In the genomic region with DNA sequence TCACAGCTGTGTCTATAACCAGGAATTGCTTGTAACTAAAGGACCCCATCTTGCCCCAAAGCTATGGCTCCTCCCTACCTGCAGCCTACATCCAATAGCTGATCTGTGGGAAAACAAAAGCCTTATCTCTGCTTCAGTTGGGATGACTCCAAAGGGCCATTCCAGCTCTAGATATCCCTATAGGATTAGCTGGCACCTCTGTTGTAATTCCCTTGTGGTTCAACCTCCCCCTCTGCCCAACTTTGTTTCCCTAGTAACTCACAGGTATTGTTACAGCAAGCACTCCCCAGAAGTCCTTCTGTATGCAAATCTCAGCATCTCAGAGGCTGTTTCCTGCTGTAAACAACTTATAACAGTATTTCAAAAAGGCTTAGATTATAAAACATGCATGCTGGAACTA, we compare ENCODE assay signal across 19 cellular contexts.
DNase-seq lines count a peak whose midpoint lies in the region; FAIRE-seq and TF ChIP-seq lines count a peak whose summit lies in the region.
"Had no signal": no experiment of that assay in that cellular context is flagged by ENCODE, and none has a peak within 500 bp of the region (broad histone marks: within the 10 kb centered on the region; RNA-seq: fewer than 3 reads in every experiment).

No MANE protein-coding gene starts in this region.

- no peak overlapping the region for H4K91ac ChIP-seq in H1 (replicated peaks; ENCODE audit: insufficient read length, low read length)

- no peak for FAIRE-seq in H1 (lab: Jason Lieb, UNC)
- FAIRE-seq: A204.1, K562 had no signal

- H2AK5ac ChIP-seq in H1 (ENCODE audit: low read depth, low read length) (no peak overlapping the region), mesendoderm (ENCODE audit: low read length) (no peak overlapping the region)

- H3K4me2 ChIP-seq in H1 (ENCODE audit: insufficient read depth in 1 of 2, low read depth in 2 of 2, low read length in 2 of 2), result no peak overlapping the region
- H3K4me2 ChIP-seq in mesendoderm (ENCODE audit: low read length), result no peak overlapping the region

- H3K79me1 ChIP-seq in H1 (ENCODE audit: low read depth, low read length), result no peaks in the 10 kb centered on the region
- no peaks in the 10 kb centered on the region for H3K79me1 ChIP-seq in mesendoderm (ENCODE audit: low read length)

- H3K23ac ChIP-seq in H1 (ENCODE audit: insufficient read length) (no peak overlapping the region), mesendoderm (ENCODE audit: low read length) (no peak overlapping the region)

- TF ChIP-seq RAD21 in H1 (IDR thresholded peaks at IDR 0.05 in 1 of 2, conservative IDR thresholded peaks at IDR 0.05 in 1 of 2; ENCODE audit: low read depth in 2 of 2, low read length in 2 of 2), result no peak

- no peak for TF ChIP-seq EP300 in H1 (IDR thresholded peaks at IDR 0.05; ENCODE audit: borderline replicate concordance in 1 of 2, low read depth in 2 of 2, low read length in 2 of 2)

- no peaks in the 10 kb centered on the region for H3K27me3 ChIP-seq in H1 (replicated peaks in 1 of 4; ENCODE audit: control insufficient read depth in 3 of 4, extremely low read depth in 1 of 4, insufficient read depth in 3 of 4, low read length in 3 of 4)
- no peaks in the 10 kb centered on the region for H3K27me3 ChIP-seq in mesendoderm (ENCODE audit: insufficient read depth, low read length, poor library complexity)
- H3K27me3 ChIP-seq: BE2C had no signal

- no peaks in the 10 kb centered on the region for H3K23me2 ChIP-seq in H1 (ENCODE audit: low read depth, low read length)

- peaks cover 0 to 2% (median 0%) of the 10 kb centered on the region in 4 experiments; a peak in 2 of 7 replicates for H3K4me1 ChIP-seq in H1 (replicated peaks in 1 of 4; ENCODE audit: control insufficient read depth in 3 of 4, insufficient read depth in 4 of 4, low read length in 3 of 4)
- H3K4me1 ChIP-seq in mesendoderm (ENCODE audit: control insufficient read depth, low read depth, low read length), result no peaks in the 10 kb centered on the region
- H3K4me1 ChIP-seq: BE2C, HAP-1 had no signal

- H3K4me3 ChIP-seq in H1 (ENCODE audit: extremely low read depth in 1 of 4, insufficient read depth in 2 of 4, low read depth in 3 of 4, low read length in 4 of 4), result no peak overlapping the region
- no peak overlapping the region for H3K4me3 ChIP-seq in mesendoderm (ENCODE audit: low read length)
- H3K4me3 ChIP-seq: HAP-1, K562 had no signal

- no peak for TF ChIP-seq CTCF in H1 (IDR thresholded peaks at IDR 0.05; ENCODE audit: control extremely low read depth in 1 of 3, insufficient read depth in 1 of 3, low read depth in 1 of 3, low read length in 3 of 3)

- H3K27ac ChIP-seq in H1 (ENCODE audit: low read depth, low read length), result no peak overlapping the region; the same call in 1 of the 2 replicates
- H3K27ac ChIP-seq in mesendoderm (ENCODE audit: low read depth, low read length), result no peak overlapping the region

- no peak overlapping the region for H2BK20ac ChIP-seq in H1 (ENCODE audit: low read length)

- CTCF ChIA-PET in H1 (lab: Charles Lee; ENCODE audit: partially characterized antibody), result no interaction called here

- H3K4ac ChIP-seq in H1 (replicated peaks; ENCODE audit: insufficient read length, low read depth, low read length) (no peak overlapping the region), mesendoderm (ENCODE audit: low read depth, low read length) (no peak overlapping the region)

- DNase-seq in NCI-H526 (lab: John Stamatoyannopoulos, UW), result peak; percentile 32 to 39
- DNase-seq in H1 (ENCODE audit: low read depth in 1 of 2, low spot score in 2 of 2), result no peak
- peak; percentile 84 for DNase-seq in mesendoderm
- DNase-seq in DMS 273 (lab: John Stamatoyannopoulos, UW; ENCODE audit: unreplicated experiment), result no peak
- no peak for DNase-seq in HT-29 (ENCODE audit: low spot score)
- no peak for DNase-seq in activated CD4-positive, alpha-beta T cell treated with anti-CD3 and anti-CD28 coated beads for 4 hours
- DNase-seq: ACHN; BE2C; C1 segment of cervical spinal cord; CD4-positive, CD25-positive, alpha-beta regulatory T cell; CD8-positive, alpha-beta memory T cell; COR-L47; DMS153; DMS79 treated with DMSO at 0.1 percent for 48 hours; GF-D8; IMR-90 had no signal

- no peaks in the 10 kb centered on the region for H4K20me1 ChIP-seq in H1 (replicated peaks in 1 of 2; ENCODE audit: control insufficient read depth in 1 of 2, insufficient read depth in 2 of 2, low read length in 2 of 2)

- H2BK5ac ChIP-seq in H1 (ENCODE audit: low read depth, low read length) (no peak overlapping the region), mesendoderm (ENCODE audit: low read length) (no peak overlapping the region)

- H3K9ac ChIP-seq in H1 (replicated peaks in 1 of 4; ENCODE audit: extremely low read depth in 1 of 4, low read depth in 3 of 4, low read length in 3 of 4), result no peak overlapping the region
- no peak overlapping the region for H3K9ac ChIP-seq in mesendoderm (ENCODE audit: low read length)

- H3K36me3 ChIP-seq in H1 (ENCODE audit: control insufficient read depth in 2 of 4, insufficient read depth in 4 of 4, low read length in 3 of 4) (no peaks in the 10 kb centered on the region), mesendoderm (ENCODE audit: control insufficient read depth, insufficient read depth, low read length) (no peaks in the 10 kb centered on the region)
- H3K36me3 ChIP-seq: BE2C, HAP-1 had no signal

- H3K9me3 ChIP-seq in H1 (ENCODE audit: insufficient read depth in 2 of 2, low read depth in 1 of 2, low read length in 1 of 2), result no peaks in the 10 kb centered on the region
- H3K9me3 ChIP-seq: BE2C, HAP-1 had no signal

- peak overlapping the region; percentile 36; the same call in 1 of the 2 replicates for H2AFZ ChIP-seq in H1 (ENCODE audit: low read length)

- H3K14ac ChIP-seq in H1 (ENCODE audit: insufficient read length), result no peak overlapping the region

- no peak overlapping the region for H4K8ac ChIP-seq in H1 (ENCODE audit: extremely low read depth, insufficient read depth, low read length)
- H4K8ac ChIP-seq in mesendoderm (ENCODE audit: low read depth, low read length), result no peak overlapping the region

- H4K5ac ChIP-seq in H1 (ENCODE audit: insufficient read length, low read depth, low read length), result no peak overlapping the region
- no peak overlapping the region for H4K5ac ChIP-seq in mesendoderm (ENCODE audit: low read length)

- H3K79me2 ChIP-seq in H1 (ENCODE audit: control insufficient read depth in 1 of 2, insufficient read depth in 2 of 2, low read length in 2 of 2) (no peaks in the 10 kb centered on the region), mesendoderm (ENCODE audit: control insufficient read depth, insufficient read depth, low read length) (no peaks in the 10 kb centered on the region)

- H2BK15ac ChIP-seq in H1 (ENCODE audit: low read length), result no peak overlapping the region
- no peak overlapping the region for H2BK15ac ChIP-seq in mesendoderm (replicated peaks; ENCODE audit: low read depth)

- H2BK120ac ChIP-seq in H1 (replicated peaks; ENCODE audit: low read depth, low read length) (no peak overlapping the region), mesendoderm (ENCODE audit: low read depth, low read length) (no peak overlapping the region)

- no peak overlapping the region for H3K56ac ChIP-seq in H1 (replicated peaks; ENCODE audit: insufficient read length, low read depth, low read length)
- no peak overlapping the region for H3K56ac ChIP-seq in mesendoderm (ENCODE audit: low read length)

- TF ChIP-seq POLR2A in H1 (IDR thresholded peaks at IDR 0.05; ENCODE audit: control extremely low read depth in 1 of 2, low read depth in 2 of 2, low read length in 2 of 2), result no peak

- H3K18ac ChIP-seq in H1 (ENCODE audit: extremely low read depth, low read length) (no peak overlapping the region), mesendoderm (ENCODE audit: low read length) (no peak overlapping the region)

- POLR2A ChIA-PET in H1 (lab: Charles Lee; ENCODE audit: partially characterized antibody), result no interaction called here

- H2BK12ac ChIP-seq in H1 (ENCODE audit: low read depth, low read length), result no peak overlapping the region

TF ChIP-seq in H1, 55 proteins besides CTCF, POLR2A, EP300 and RAD21:
- TF ChIP-seq HDAC6 (IDR thresholded peaks at IDR 0.05; ENCODE audit: low read depth, low read length) (no peak), EGR1 (IDR thresholded peaks at IDR 0.05; ENCODE audit: borderline replicate concordance, low read depth, low read length) (no peak), FOSL1 (IDR thresholded peaks at IDR 0.05; ENCODE audit: insufficient read depth, low read depth, low read length) (no peak), SIN3A (conservative IDR thresholded peaks at IDR 0.05 in 1 of 2, IDR thresholded peaks at IDR 0.05 in 1 of 2; ENCODE audit: low read depth in 1 of 2, low read length in 2 of 2) (no peak), SAP30 (IDR thresholded peaks at IDR 0.05; ENCODE audit: insufficient read depth, insufficient replicate concordance, low read length) (no peak)
- TF ChIP-seq, protein P1, sequence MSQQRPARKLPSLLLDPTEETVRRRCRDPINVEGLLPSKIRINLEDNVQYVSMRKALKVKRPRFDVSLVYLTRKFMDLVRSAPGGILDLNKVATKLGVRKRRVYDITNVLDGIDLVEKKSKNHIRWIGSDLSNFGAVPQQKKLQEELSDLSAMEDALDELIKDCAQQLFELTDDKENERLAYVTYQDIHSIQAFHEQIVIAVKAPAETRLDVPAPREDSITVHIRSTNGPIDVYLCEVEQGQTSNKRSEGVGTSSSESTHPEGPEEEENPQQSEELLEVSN (IDR thresholded peaks at IDR 0.05), result no peak

Comparison
In these comparisons a context has a peak if more than half of its experiments do, and no peak if none do; other contexts are left out.
1. DNase-seq: peak in NCI-H526 (2 of 2) and mesendoderm (single experiment); none in H1 (0 of 2), DMS 273 (single experiment), HT-29 (single experiment) and activated CD4-positive, alpha-beta T cell treated with anti-CD3 and anti-CD28 coated beads for 4 hours (0 of 2).